In genomic region chr1:217891966-217892365, GRCh38 we compare ENCODE assay signal across 17 cellular contexts.
DNase-seq lines count a peak whose midpoint lies in the region; ATAC-seq, FAIRE-seq and TF ChIP-seq lines count a peak whose summit lies in the region.
"Had no signal": no experiment of that assay in that cellular context is flagged by ENCODE, and none has a peak within 500 bp of the region (broad histone marks: within the 10 kb centered on the region; RNA-seq: fewer than 3 reads in every experiment).

No MANE protein-coding gene starts in this region.

- peaks cover 32% of the 10 kb centered on the region for H3K4me1 ChIP-seq in PC-3 (ENCODE audit: insufficient read depth, low read length)
- H3K4me1 ChIP-seq in astrocyte (ENCODE audit: insufficient read depth, low read length) = no peaks in the 10 kb centered on the region
- H3K4me1 ChIP-seq: BLaER1 treated with 17β-estradiol and CSF1 and Interleukin-3, amounts not matched to agents 10 nM and 100 nM had no signal

- H3K4me3 Mint-ChIP-seq in astrocyte (ENCODE audit: unreplicated experiment) = no peak overlapping the region
- H3K4me3 Mint-ChIP-seq: B cell; CD8-positive, alpha-beta T cell; H9 had no signal

- H3K9ac ChIP-seq in PC-3 (ENCODE audit: low read length) (no peak overlapping the region), astrocyte (ENCODE audit: low read length) (no peak overlapping the region)
- H3K9ac ChIP-seq: BLaER1 treated with 17β-estradiol and CSF1 and Interleukin-3, amounts not matched to agents 10 nM and 100 nM had no signal

- H3K36me3 ChIP-seq in PC-3 (ENCODE audit: low read depth, low read length) (no peaks in the 10 kb centered on the region), astrocyte (ENCODE audit: insufficient read depth, low read length) (no peaks in the 10 kb centered on the region)
- H3K36me3 ChIP-seq: BLaER1 treated with 17β-estradiol and CSF1 and Interleukin-3, amounts not matched to agents 10 nM and 100 nM had no signal

- H3K9me2 ChIP-seq in PC-3 (replicated peaks; ENCODE audit: low read length) = no peaks in the 10 kb centered on the region

- H3K9me3 ChIP-seq in PC-3 (ENCODE audit: low read length) (no peaks in the 10 kb centered on the region), astrocyte (ENCODE audit: insufficient read depth, low read depth, low read length) (no peaks in the 10 kb centered on the region)
- H3K9me3 ChIP-seq: BLaER1 treated with 17β-estradiol and CSF1 and Interleukin-3, amounts not matched to agents 10 nM and 100 nM had no signal

- H3F3A ChIP-seq in PC-3 (ENCODE audit: low read length, unreplicated experiment) = peaks cover 9% of the 10 kb centered on the region

- DNase-seq in EL (peak; percentile 11), PC-3 (peak; percentile 88), astrocyte (ENCODE audit: low read depth) (peak; percentile 68), posterior vena cava (ENCODE audit: low spot score) (no peak), urothelium cell line (ENCODE audit: low spot score) (no peak)
- DNase-seq: Calu3; CD8-positive, alpha-beta T cell; DMS 273 treated with DMSO at 0.1 percent for 48 hours; DMS53; DND-41; GDM1; H9 had no signal

- H3K27me3 ChIP-seq in PC-3 (ENCODE audit: low read length) = no peaks in the 10 kb centered on the region
- H3K27me3 ChIP-seq in astrocyte (ENCODE audit: insufficient read depth, low read length) = no peaks in the 10 kb centered on the region
- H3K27me3 ChIP-seq: BLaER1 treated with 17β-estradiol and CSF1 and Interleukin-3, amounts not matched to agents 10 nM and 100 nM had no signal

- FAIRE-seq in astrocyte (lab: Jason Lieb, UNC) (no peak), urothelium cell line (lab: Jason Lieb, UNC) (no peak)
- FAIRE-seq: GM19239, H1 had no signal

- H3K4me3 ChIP-seq in PC-3 (ENCODE audit: low read length) (peak overlapping the region; percentile 6; the same call in 1 of the 2 replicates), astrocyte (ENCODE audit: insufficient read depth, low read depth, low read length) (no peak overlapping the region)
- H3K4me3 ChIP-seq: BLaER1 treated with 17β-estradiol and CSF1 and Interleukin-3, amounts not matched to agents 10 nM and 100 nM had no signal

- H3K79me2 ChIP-seq in PC-3 (ENCODE audit: low read length) (no peaks in the 10 kb centered on the region), astrocyte (ENCODE audit: insufficient read depth, low read length) (no peaks in the 10 kb centered on the region)

- peak overlapping the region; percentile 37 for H3K4me2 ChIP-seq in PC-3 (ENCODE audit: low read length)
- no peak overlapping the region for H3K4me2 ChIP-seq in astrocyte (ENCODE audit: low read length)
- H3K4me2 ChIP-seq: BLaER1 treated with 17β-estradiol and CSF1 and Interleukin-3, amounts not matched to agents 10 nM and 100 nM had no signal

- BruUV-seq in PC-3 (replicated peaks; lab: Mats Ljungman, UMichigan) = no TSS peak

- no peaks in the 10 kb centered on the region for H3K9me3 Mint-ChIP-seq in astrocyte (ENCODE audit: unreplicated experiment)

- H3K36me3 Mint-ChIP-seq in astrocyte (ENCODE audit: low read depth, unreplicated experiment) = no peaks in the 10 kb centered on the region
- H3K36me3 Mint-ChIP-seq: CD8-positive, alpha-beta T cell had no signal

- ATAC-seq in PC-3 (peak; percentile 55), HG03039 (IDR thresholded peaks at IDR 0.05; ENCODE audit: unreplicated experiment) (no peak)
- ATAC-seq: CD8-positive, alpha-beta T cell had no signal

- no peak overlapping the region for H2AFZ ChIP-seq in PC-3 (ENCODE audit: low read length)
- H2AFZ ChIP-seq in astrocyte (ENCODE audit: low read depth, low read length) = no peak overlapping the region

- H3K27ac ChIP-seq in PC-3 (ENCODE audit: low read length) (peak overlapping the region; percentile 64), astrocyte (ENCODE audit: low read depth, low read length) (no peak overlapping the region)
- H3K27ac ChIP-seq: BLaER1 treated with 17β-estradiol and CSF1 and Interleukin-3, amounts not matched to agents 10 nM and 100 nM had no signal

- TF ChIP-seq CTCF in PC-3 (conservative IDR thresholded peaks at IDR 0.05; ENCODE audit: low read depth, low read length) (no peak), astrocyte (IDR thresholded peaks at IDR 0.05; ENCODE audit: insufficient read depth, low read depth, low read length) (no peak)

- H3K27ac Mint-ChIP-seq in astrocyte (ENCODE audit: unreplicated experiment) = no peak overlapping the region
- H3K27ac Mint-ChIP-seq: B cell; CD8-positive, alpha-beta T cell; H9 had no signal

- peaks cover 4% of the 10 kb centered on the region for H3K27me3 Mint-ChIP-seq in astrocyte (ENCODE audit: low read depth, unreplicated experiment)
- H3K27me3 Mint-ChIP-seq: B cell had no signal

- H4K20me1 ChIP-seq in PC-3 (ENCODE audit: low read length) (no peaks in the 10 kb centered on the region), astrocyte (ENCODE audit: insufficient read depth, low read length) (no peaks in the 10 kb centered on the region)
- H4K20me1 ChIP-seq: BLaER1 treated with 17β-estradiol and CSF1 and Interleukin-3, amounts not matched to agents 10 nM and 100 nM had no signal

- intact Hi-C loops in PC-3 (cut with micrococcal nuclease) = loop anchor here (10.0 kb wide), 1 partner anchor 927 kb away; no protein-coding TSS in a partner anchor
- intact Hi-C loops in posterior vena cava (cut with DNase I) = no loop called here

- CTCF ChIA-PET in PC-3 (lab: Charles Lee) = interaction anchor here (0.6 kb wide), 1 partner anchor 887 kb away, joined by 9 read pairs; no protein-coding TSS in a partner anchor

- peaks cover 14% of the 10 kb centered on the region for H3K4me1 Mint-ChIP-seq in astrocyte (ENCODE audit: low read depth, unreplicated experiment)
- H3K4me1 Mint-ChIP-seq: B cell had no signal

- POLR2A ChIA-PET in PC-3 (lab: Charles Lee; ENCODE audit: unreplicated experiment) = interaction anchor here (0.6 to 0.7 kb wide), 2 partner anchors 272 to 305 kb away, joined by 3 read pairs; no protein-coding TSS in a partner anchor

Comparison
In these comparisons a context has a peak if more than half of its experiments do, and no peak if none do; other contexts are left out.
1. DNase-seq: peak in EL (single experiment), PC-3 (single experiment) and astrocyte (single experiment); none in posterior vena cava (single experiment) and urothelium cell line (single experiment).